30 cellular contexts compared by ENCODE assay signal in the genomic region with DNA sequence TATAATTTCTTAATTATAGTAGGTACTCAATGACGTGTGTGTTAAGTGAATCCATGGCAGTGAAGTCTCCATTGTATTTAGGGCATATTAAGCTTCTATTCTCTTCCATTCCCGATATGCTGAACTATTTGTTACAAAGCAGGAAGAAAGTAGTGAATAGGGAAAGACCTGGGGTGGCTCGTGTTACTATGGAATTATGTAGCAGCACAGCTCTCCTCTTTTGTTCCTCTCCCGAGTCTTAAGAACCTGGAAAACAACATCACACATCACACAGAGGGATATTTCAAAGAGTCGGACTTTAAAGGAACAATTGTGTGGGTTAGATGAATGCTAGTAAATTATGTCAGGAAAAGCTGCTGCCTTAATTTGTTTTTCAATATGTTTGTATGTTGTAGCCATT.
"Had no signal": no experiment of that assay in that cellular context is flagged by ENCODE, and none has a peak within 500 bp of the region (broad histone marks: within the 10 kb centered on the region; RNA-seq: fewer than 3 reads in every experiment).

No MANE protein-coding gene starts in this region.

- DNase-seq: activated CD4-positive, alpha-beta memory T cell treated with anti-CD3 and anti-CD28 coated beads, Interleukin-2, amount 10 ng/mL, durations not matched to agents 7 days and 5 days; activated CD4-positive, alpha-beta T cell treated with anti-CD3 and anti-CD28 coated beads for 1 hour; activated CD4-positive, alpha-beta T cell treated with anti-CD3 and anti-CD28 coated beads, Interleukin-2, amount 10 ng/mL, durations not matched to agents 7 days and 5 days; activated CD8-positive, alpha-beta memory T cell treated with anti-CD3 and anti-CD28 coated beads, Interleukin-2, amount 50 U/mL, for 48 hours; activated gamma-delta T cell treated with Interleukin-2 at 50 U/mL for 16 hours; activated naive CD4-positive, alpha-beta T cell treated with anti-CD3 and anti-CD28 coated beads, Interleukin-2, amount 50 U/mL, for 16 hours; activated T-cell treated with anti-CD3 and anti-CD28 coated beads, Interleukin-2, amount 50 U/mL, for 4 hours; anterior cingulate cortex; endodermal cell; foreskin keratinocyte; heart left ventricle; hypothalamus; naive B cell; retina; stimulated activated CD4-positive, alpha-beta T cell treated with anti-CD3 and anti-CD28 coated beads, Interleukin-12 subunit alpha, Interleukin-12 subunit beta, amount 100 ng/mL, for 4 hours; stimulated activated CD4-positive, alpha-beta T cell treated with anti-CD3 and anti-CD28 coated beads, Interleukin-4, amount 100 ng/mL, for 1 hour; stimulated activated naive CD8-positive, alpha-beta T cell treated with anti-CD3 and anti-CD28 coated beads, Interleukin-15, Interleukin-2, amounts not matched to agents 100 U/mL and 50 U/mL, for 24 hours; testis; trophoblast cell had no signal

- H3K4me3 ChIP-seq: heart left ventricle, prostate gland, skin epidermis, testis had no signal

- ATAC-seq: activated T-cell treated with anti-CD3 and anti-CD28 coated beads, Interleukin-2, amount 50 U/mL, for 4 hours; activated T-helper 17 cell treated with anti-CD3 and anti-CD28 coated beads, Interleukin-2, amount 50 U/mL, for 72 hours; esophagus mucosa; foreskin keratinocyte; heart left ventricle; sciatic nerve; stimulated activated naive CD8-positive, alpha-beta T cell treated with anti-CD3 and anti-CD28 coated beads, Interleukin-15, Interleukin-2, amounts not matched to agents 100 U/mL and 50 U/mL, for 24 hours had no signal

- H3K4me1 ChIP-seq: foreskin keratinocyte, prostate gland had no signal

- H3K27me3 Mint-ChIP-seq: activated CD4-positive, alpha-beta memory T cell treated with anti-CD3 and anti-CD28 coated beads, Interleukin-2, amount 10 ng/mL, durations not matched to agents 7 days and 5 days; activated CD4-positive, alpha-beta T cell treated with anti-CD3 and anti-CD28 coated beads, Interleukin-2, amount 10 ng/mL, durations not matched to agents 7 days and 5 days; activated T-helper 17 cell treated with anti-CD3 and anti-CD28 coated beads, Interleukin-2, amount 50 U/mL, for 72 hours; central memory CD8-positive, alpha-beta T cell; dendritic cell treated with granulocyte-macrophage colony-stimulating factor and Interleukin-4, amounts not matched to agents 40 ng/mL and 50 ng/mL, for 4 days; naive B cell had no signal

- H3K4me3 Mint-ChIP-seq: activated CD4-positive, alpha-beta memory T cell treated with anti-CD3 and anti-CD28 coated beads, Interleukin-2, amount 10 ng/mL, durations not matched to agents 7 days and 5 days; activated T-cell treated with anti-CD3 and anti-CD28 coated beads, Interleukin-2, amount 50 U/mL, for 4 hours; central memory CD8-positive, alpha-beta T cell; dendritic cell treated with granulocyte-macrophage colony-stimulating factor and Interleukin-4, amounts not matched to agents 40 ng/mL and 50 ng/mL, for 4 days; endodermal cell; mesothelial cell of epicardium; naive B cell had no signal

- H3K9me3 ChIP-seq: heart left ventricle, neutrophil, prostate gland, testis had no signal

- H3K27ac Mint-ChIP-seq: activated CD4-positive, alpha-beta memory T cell treated with anti-CD3 and anti-CD28 coated beads, Interleukin-2, amount 10 ng/mL, durations not matched to agents 7 days and 5 days; activated T-helper 17 cell treated with anti-CD3 and anti-CD28 coated beads, Interleukin-2, amount 50 U/mL, for 72 hours; dendritic cell treated with granulocyte-macrophage colony-stimulating factor and Interleukin-4, amounts not matched to agents 40 ng/mL and 50 ng/mL, for 4 days; endodermal cell; mesothelial cell of epicardium had no signal

- H3K27ac ChIP-seq: foreskin keratinocyte, heart left ventricle, neutrophil, prostate gland, skin epidermis, testis had no signal

- H3K4me1 Mint-ChIP-seq: central memory CD8-positive, alpha-beta T cell; naive B cell had no signal

- H3K9me3 Mint-ChIP-seq: activated CD4-positive, alpha-beta memory T cell treated with anti-CD3 and anti-CD28 coated beads, Interleukin-2, amount 10 ng/mL, durations not matched to agents 7 days and 5 days; activated T-cell treated with anti-CD3 and anti-CD28 coated beads, Interleukin-2, amount 50 U/mL, for 4 hours; activated T-helper 17 cell treated with anti-CD3 and anti-CD28 coated beads, Interleukin-2, amount 50 U/mL, for 72 hours; central memory CD8-positive, alpha-beta T cell; dendritic cell treated with granulocyte-macrophage colony-stimulating factor and Interleukin-4, amounts not matched to agents 40 ng/mL and 50 ng/mL, for 4 days; endodermal cell; mesothelial cell of epicardium had no signal

- FAIRE-seq: bronchial epithelial cell, urothelium cell line had no signal

- H3K27me3 ChIP-seq: foreskin keratinocyte, heart left ventricle, neutrophil, testis had no signal

- H3K36me3 ChIP-seq: neutrophil, prostate gland had no signal

- H3K36me3 Mint-ChIP-seq: naive B cell had no signal
